Comparison of ENCODE assay signal across 21 cellular contexts in genomic region chr3:156576887-156577427, GRCh38. TPM values are rescaled to one million over a fixed set of nuclear protein-coding genes. Genes with fewer than 3 reads are reported as not detected.
DNase-seq lines count a peak whose midpoint lies in the region; FAIRE-seq and TF ChIP-seq lines count a peak whose summit lies in the region.
"Had no signal": no experiment of that assay in that cellular context is flagged by ENCODE, and none has a peak within 500 bp of the region (broad histone marks: within the 10 kb centered on the region; RNA-seq: fewer than 3 reads in every experiment).

No MANE protein-coding gene starts in this region.

- peaks cover 0 to 3% (median 0%) of the 10 kb centered on the region in 3 donors for H3K27me3 Mint-ChIP-seq in CD14-positive monocyte (ENCODE audit: low read depth in 3 of 3)

- no peaks in the 10 kb centered on the region for H3K27me3 ChIP-seq in liver (ENCODE audit: control insufficient read depth in 4 of 4, insufficient read depth in 4 of 4, low read length in 3 of 4)
- H3K27me3 ChIP-seq: colonic mucosa, pancreas, Peyer's patch had no signal

- no peak overlapping the region for H3K27ac ChIP-seq in liver (ENCODE audit: low read depth in 1 of 2, low read length in 2 of 2)
- H3K27ac ChIP-seq: colonic mucosa, pancreas, Peyer's patch had no signal

- TF ChIP-seq CTCF in CD14-positive monocyte (IDR thresholded peaks at IDR 0.05): no peak
- TF ChIP-seq CTCF in liver (IDR thresholded peaks at IDR 0.05; ENCODE audit: low read depth, low read length, missing input control): no peak

- intact Hi-C loops in CD14-positive monocyte (cut with micrococcal nuclease): no loop called here

- H3K4me3 ChIP-seq in liver (ENCODE audit: low read depth in 1 of 3, low read length in 3 of 3): no peak overlapping the region
- H3K4me3 ChIP-seq: colonic mucosa, pancreas, Peyer's patch had no signal

- H3K36me3 ChIP-seq in liver (ENCODE audit: control insufficient read depth in 4 of 4, insufficient read depth in 3 of 4, low read depth in 1 of 4, low read length in 3 of 4): no peaks in the 10 kb centered on the region
- H3K36me3 ChIP-seq: colonic mucosa, pancreas, Peyer's patch had no signal

- peak; percentile 24 to 42 for TF ChIP-seq RAD21 in liver (IDR thresholded peaks at IDR 0.05)

- FAIRE-seq in HTR-8/SVneo (lab: Jason Lieb, UNC): no peak
- FAIRE-seq: GM18507, kidney, pancreas had no signal

- no peak overlapping the region for H3K9ac ChIP-seq in liver (ENCODE audit: low read depth in 1 of 2, low read length in 2 of 2)

- no peaks in the 10 kb centered on the region for H3K4me1 ChIP-seq in liver (ENCODE audit: control insufficient read depth in 4 of 4, insufficient read depth in 4 of 4, low read length in 3 of 4)
- H3K4me1 ChIP-seq: colonic mucosa, pancreas, Peyer's patch had no signal

- no peak for DNase-seq in CD14-positive monocyte (ENCODE audit: low spot score)
- peak; percentile 12 for DNase-seq in HTR-8/SVneo (ENCODE audit: insufficient read length, low spot score)
- DNase-seq in SKM-1 treated with dmso at 0.1 percent for 144 hours (lab: John Stamatoyannopoulos, UW; ENCODE audit: unreplicated experiment): peak; percentile 49
- DNase-seq in hippocampal formation (lab: John Stamatoyannopoulos, UW): no peak
- no peak for DNase-seq in pons (ENCODE audit: low spot score)
- no peak for DNase-seq in NK-92 (lab: John Stamatoyannopoulos, UW; ENCODE audit: unreplicated experiment)
- DNase-seq: activated CD4-positive, CD25-positive, alpha-beta regulatory T cell; activated effector memory CD4-positive, alpha-beta T cell treated with Interleukin-2 at 50 U/mL for 16 hours; aorta; colonic mucosa; DMS153; Kasumi-1; kidney; NCI-H187; NCI-H510A treated with DMSO at 0.1 percent for 48 hours; pancreas; Peyer's patch; stimulated activated naive CD8-positive, alpha-beta T cell treated with anti-CD3 and anti-CD28 coated beads, Interleukin-15, amount 100 ng/mL, for 72 hours; T-helper 2 cell had no signal

- 77% methylated on average over 3 of the region's 3 CpGs for WGBS in liver

- H3K9me3 ChIP-seq in liver (ENCODE audit: control insufficient read depth in 4 of 4, low read length in 3 of 4): no peaks in the 10 kb centered on the region
- H3K9me3 ChIP-seq: colonic mucosa, pancreas, Peyer's patch had no signal

- peaks cover 34% of the 10 kb centered on the region for H3K4me1 Mint-ChIP-seq in CD14-positive monocyte
- H3K4me1 Mint-ChIP-seq: stimulated activated naive CD8-positive, alpha-beta T cell treated with anti-CD3 and anti-CD28 coated beads, Interleukin-15, amount 100 ng/mL, for 72 hours had no signal

- peaks cover 0 to 2% (median 0%) of the 10 kb centered on the region in 7 donors for H3K9me3 Mint-ChIP-seq in CD14-positive monocyte
- H3K9me3 Mint-ChIP-seq: stimulated activated naive CD8-positive, alpha-beta T cell treated with anti-CD3 and anti-CD28 coated beads, Interleukin-15, amount 100 ng/mL, for 72 hours had no signal

- peak overlapping the region; percentile 17 to 87 (median 78) for H3K27ac Mint-ChIP-seq in CD14-positive monocyte
- H3K27ac Mint-ChIP-seq: stimulated activated naive CD8-positive, alpha-beta T cell treated with anti-CD3 and anti-CD28 coated beads, Interleukin-15, amount 100 ng/mL, for 72 hours had no signal

- H3K36me3 Mint-ChIP-seq in CD14-positive monocyte: no peaks in the 10 kb centered on the region

- no peak overlapping the region for H3K4me3 Mint-ChIP-seq in CD14-positive monocyte
- H3K4me3 Mint-ChIP-seq: stimulated activated naive CD8-positive, alpha-beta T cell treated with anti-CD3 and anti-CD28 coated beads, Interleukin-15, amount 100 ng/mL, for 72 hours had no signal

TF ChIP-seq in liver, 16 proteins besides CTCF, POLR2A, EP300 and RAD21:
- TF ChIP-seq TAF1 (conservative IDR thresholded peaks at IDR 0.05): no peak
- TF ChIP-seq YY1 (IDR thresholded peaks at IDR 0.05): no peak
- TF ChIP-seq JUND (IDR thresholded peaks at IDR 0.05): no peak
- TF ChIP-seq FOXA2 (IDR thresholded peaks at IDR 0.05): no peak
- no peak for TF ChIP-seq ZBTB33 (IDR thresholded peaks at IDR 0.05)
- TF ChIP-seq, protein P1, sequence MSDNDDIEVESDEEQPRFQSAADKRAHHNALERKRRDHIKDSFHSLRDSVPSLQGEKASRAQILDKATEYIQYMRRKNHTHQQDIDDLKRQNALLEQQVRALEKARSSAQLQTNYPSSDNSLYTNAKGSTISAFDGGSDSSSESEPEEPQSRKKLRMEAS (IDR thresholded peaks at IDR 0.05): no peak
- no peak for TF ChIP-seq EGR1 (IDR thresholded peaks at IDR 0.05; ENCODE audit: low read depth in 2 of 2)
- TF ChIP-seq SP1 (IDR thresholded peaks at IDR 0.05): no peak
- TF ChIP-seq RXRA (IDR thresholded peaks at IDR 0.05): no peak
- TF ChIP-seq HNF4A (conservative IDR thresholded peaks at IDR 0.05): no peak
- TF ChIP-seq NR2F2 (IDR thresholded peaks at IDR 0.05): no peak
- TF ChIP-seq ATF3 (IDR thresholded peaks at IDR 0.05): no peak
- no peak for TF ChIP-seq GABPA (IDR thresholded peaks at IDR 0.05 in 1 of 2, conservative IDR thresholded peaks at IDR 0.05 in 1 of 2)
- no peak for TF ChIP-seq HNF4G (IDR thresholded peaks at IDR 0.05)
- TF ChIP-seq FOXA1 (IDR thresholded peaks at IDR 0.05): no peak
- TF ChIP-seq, protein P2, sequence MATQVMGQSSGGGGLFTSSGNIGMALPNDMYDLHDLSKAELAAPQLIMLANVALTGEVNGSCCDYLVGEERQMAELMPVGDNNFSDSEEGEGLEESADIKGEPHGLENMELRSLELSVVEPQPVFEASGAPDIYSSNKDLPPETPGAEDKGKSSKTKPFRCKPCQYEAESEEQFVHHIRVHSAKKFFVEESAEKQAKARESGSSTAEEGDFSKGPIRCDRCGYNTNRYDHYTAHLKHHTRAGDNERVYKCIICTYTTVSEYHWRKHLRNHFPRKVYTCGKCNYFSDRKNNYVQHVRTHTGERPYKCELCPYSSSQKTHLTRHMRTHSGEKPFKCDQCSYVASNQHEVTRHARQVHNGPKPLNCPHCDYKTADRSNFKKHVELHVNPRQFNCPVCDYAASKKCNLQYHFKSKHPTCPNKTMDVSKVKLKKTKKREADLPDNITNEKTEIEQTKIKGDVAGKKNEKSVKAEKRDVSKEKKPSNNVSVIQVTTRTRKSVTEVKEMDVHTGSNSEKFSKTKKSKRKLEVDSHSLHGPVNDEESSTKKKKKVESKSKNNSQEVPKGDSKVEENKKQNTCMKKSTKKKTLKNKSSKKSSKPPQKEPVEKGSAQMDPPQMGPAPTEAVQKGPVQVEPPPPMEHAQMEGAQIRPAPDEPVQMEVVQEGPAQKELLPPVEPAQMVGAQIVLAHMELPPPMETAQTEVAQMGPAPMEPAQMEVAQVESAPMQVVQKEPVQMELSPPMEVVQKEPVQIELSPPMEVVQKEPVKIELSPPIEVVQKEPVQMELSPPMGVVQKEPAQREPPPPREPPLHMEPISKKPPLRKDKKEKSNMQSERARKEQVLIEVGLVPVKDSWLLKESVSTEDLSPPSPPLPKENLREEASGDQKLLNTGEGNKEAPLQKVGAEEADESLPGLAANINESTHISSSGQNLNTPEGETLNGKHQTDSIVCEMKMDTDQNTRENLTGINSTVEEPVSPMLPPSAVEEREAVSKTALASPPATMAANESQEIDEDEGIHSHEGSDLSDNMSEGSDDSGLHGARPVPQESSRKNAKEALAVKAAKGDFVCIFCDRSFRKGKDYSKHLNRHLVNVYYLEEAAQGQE (IDR thresholded peaks at IDR 0.05): no peak

RNA-seq across cellular contexts. Expression of gene SSR3, which starts 22.0 kb away (rescaled TPM):
- polyA plus RNA-seq in CD14-positive monocyte: 100 to 1,000 TPM; 230 to 243 TPM
- 100 to 1,000 TPM in 1 of 2 donors, 10 to 100 TPM in 1; 63.7 to 168 TPM for total RNA-seq in liver
- 100 to 1,000 TPM in 1 of 2 donors, 10 to 100 TPM in 1; 80.1 to 149 TPM for polyA plus RNA-seq in liver

Comparison
In these comparisons a context has a peak if more than half of its experiments do, and no peak if none do; other contexts are left out.
1. DNase-seq: peak in HTR-8/SVneo (single experiment) and SKM-1 treated with dmso at 0.1 percent for 144 hours (single experiment); none in CD14-positive monocyte (single experiment), hippocampal formation (0 of 2), pons (single experiment) and NK-92 (single experiment).